Comparison of ENCODE assay signal across 13 cellular contexts in genomic region chr4:59612235-59612634, GRCh38.
DNase-seq lines count a peak whose midpoint lies in the region; FAIRE-seq and TF ChIP-seq lines count a peak whose summit lies in the region.
"Had no signal": no experiment of that assay in that cellular context is flagged by ENCODE, and none has a peak within 500 bp of the region (broad histone marks: within the 10 kb centered on the region; RNA-seq: fewer than 3 reads in every experiment).

No MANE protein-coding gene starts in this region.

- H3K4me1 Mint-ChIP-seq in astrocyte (ENCODE audit: low read depth, unreplicated experiment), result peaks cover 8% of the 10 kb centered on the region
- H3K4me1 Mint-ChIP-seq: endodermal cell, T-cell had no signal

- TF ChIP-seq POLR2A in prostate gland (IDR thresholded peaks at IDR 0.05), result no peak

- H3K27ac ChIP-seq in astrocyte (ENCODE audit: low read depth, low read length), result no peak overlapping the region
- H3K27ac ChIP-seq in hepatocyte, result no peak overlapping the region
- H3K27ac ChIP-seq in effector memory CD4-positive, alpha-beta T cell (ENCODE audit: insufficient read depth, low read length, poor library complexity, severe bottlenecking), result no peak overlapping the region
- no peak overlapping the region for H3K27ac ChIP-seq in prostate gland

- H3K4me3 Mint-ChIP-seq in astrocyte (ENCODE audit: unreplicated experiment), result no peak overlapping the region
- H3K4me3 Mint-ChIP-seq: endodermal cell; natural killer cell treated with Interleukin-12 subunit alpha and Interleukin-12 subunit beta and Interleukin-15 and Interleukin-18, amount 100 ng/mL, for 72 hours; T-cell had no signal

- H3K36me3 Mint-ChIP-seq in astrocyte (ENCODE audit: low read depth, unreplicated experiment), result no peaks in the 10 kb centered on the region
- H3K36me3 Mint-ChIP-seq: natural killer cell treated with Interleukin-12 subunit alpha and Interleukin-12 subunit beta and Interleukin-15 and Interleukin-18, amount 100 ng/mL, for 72 hours; T-cell had no signal

- no peaks in the 10 kb centered on the region for H3K27me3 Mint-ChIP-seq in astrocyte (ENCODE audit: low read depth, unreplicated experiment)
- H3K27me3 Mint-ChIP-seq: natural killer cell treated with Interleukin-12 subunit alpha and Interleukin-12 subunit beta and Interleukin-15 and Interleukin-18, amount 100 ng/mL, for 72 hours; T-cell had no signal

- intact Hi-C loops in prostate gland (cut with DNase I), result no loop called here

- WGBS in hepatocyte (ENCODE audit: low lambda C conversion rate, missing lambda C conversion rate), result 75% methylated on average over 1 of the region's 1 CpG
- WGBS in prostate gland, result 76% methylated on average over 1 of the region's 1 CpG

- H3K36me3 ChIP-seq in astrocyte (ENCODE audit: insufficient read depth, low read length) (no peaks in the 10 kb centered on the region), hepatocyte (replicated peaks; ENCODE audit: insufficient read depth, low read depth) (no peaks in the 10 kb centered on the region), prostate gland (no peaks in the 10 kb centered on the region)
- H3K36me3 ChIP-seq in effector memory CD4-positive, alpha-beta T cell (ENCODE audit: control insufficient read depth, insufficient read depth, low read length), result no peaks in the 10 kb centered on the region

- H3K4me3 ChIP-seq in astrocyte (ENCODE audit: insufficient read depth, low read depth, low read length), result no peak overlapping the region
- H3K4me3 ChIP-seq in hepatocyte, result no peak overlapping the region
- no peak overlapping the region for H3K4me3 ChIP-seq in effector memory CD4-positive, alpha-beta T cell (ENCODE audit: insufficient read depth, low read depth, low read length, poor library complexity, severe bottlenecking)
- no peak overlapping the region for H3K4me3 ChIP-seq in prostate gland

- DNase-seq in ACHN, result peak; percentile 66
- DNase-seq in KBM-7, result peak; percentile 26
- peak; percentile 72 for DNase-seq in astrocyte (ENCODE audit: low read depth)
- peak; percentile 33 for DNase-seq in hepatocyte (ENCODE audit: low spot score)
- no peak for DNase-seq in T-helper 2 cell
- no peak for DNase-seq in effector memory CD4-positive, alpha-beta T cell
- DNase-seq in prostate gland (ENCODE audit: low spot score), result no peak
- DNase-seq in stimulated activated naive CD4-positive, alpha-beta T cell (lab: John Stamatoyannopoulos, UW), result no peak
- DNase-seq: endodermal cell; NCI-H524 treated with DMSO at 0.1 percent for 48 hours; stimulated activated naive CD8-positive, alpha-beta T cell treated with anti-CD3 and anti-CD28 coated beads, Interleukin-15, Interleukin-2, amounts not matched to agents 100 U/mL and 50 U/mL, for 24 hours; T-cell had no signal

- TF ChIP-seq CTCF in astrocyte (IDR thresholded peaks at IDR 0.05; ENCODE audit: insufficient read depth, low read depth, low read length), result no peak
- TF ChIP-seq CTCF in hepatocyte (IDR thresholded peaks at IDR 0.05; ENCODE audit: poor library complexity), result no peak
- no peak for TF ChIP-seq CTCF in prostate gland (IDR thresholded peaks at IDR 0.05)

- no peak overlapping the region for H3K4me2 ChIP-seq in astrocyte (ENCODE audit: low read length)
- no peak overlapping the region for H3K4me2 ChIP-seq in hepatocyte

- peaks cover 3% of the 10 kb centered on the region for H3K4me1 ChIP-seq in astrocyte (ENCODE audit: insufficient read depth, low read length)
- H3K4me1 ChIP-seq in hepatocyte (ENCODE audit: insufficient read depth), result no peaks in the 10 kb centered on the region
- no peaks in the 10 kb centered on the region for H3K4me1 ChIP-seq in effector memory CD4-positive, alpha-beta T cell (ENCODE audit: control insufficient read depth, insufficient read depth, low read length, poor library complexity, severe bottlenecking)
- no peaks in the 10 kb centered on the region for H3K4me1 ChIP-seq in prostate gland (replicated peaks)

- no peaks in the 10 kb centered on the region for H3K9me3 ChIP-seq in astrocyte (ENCODE audit: insufficient read depth, low read depth, low read length)
- no peaks in the 10 kb centered on the region for H3K9me3 ChIP-seq in hepatocyte (ENCODE audit: low read depth)
- H3K9me3 ChIP-seq in effector memory CD4-positive, alpha-beta T cell (ENCODE audit: control insufficient read depth, low read length), result no peaks in the 10 kb centered on the region
- no peaks in the 10 kb centered on the region for H3K9me3 ChIP-seq in prostate gland

- H3K9me2 ChIP-seq in hepatocyte (replicated peaks; ENCODE audit: insufficient read depth), result no peaks in the 10 kb centered on the region

- in situ Hi-C loops in ACHN (cut with HindIII; ENCODE audit: low pct_ligation_motif_present, low pct_unique_long_range_greater_than_20kb, low sequenced_read_pairs), result no loop called here
- in situ Hi-C loops in KBM-7 (cut with MboI; ENCODE audit: low pct_unique_long_range_greater_than_20kb, low sequenced_read_pairs), result no loop called here

- no peaks in the 10 kb centered on the region for H3K79me2 ChIP-seq in astrocyte (ENCODE audit: insufficient read depth, low read length)
- H3K79me2 ChIP-seq in hepatocyte, result no peaks in the 10 kb centered on the region

- H2AFZ ChIP-seq in astrocyte (ENCODE audit: low read depth, low read length) (peak overlapping the region; percentile 32), hepatocyte (no peak overlapping the region)

- H3K9me3 Mint-ChIP-seq in astrocyte (ENCODE audit: unreplicated experiment), result no peaks in the 10 kb centered on the region
- H3K9me3 Mint-ChIP-seq: endodermal cell had no signal

- no peaks in the 10 kb centered on the region for H4K20me1 ChIP-seq in astrocyte (ENCODE audit: insufficient read depth, low read length)
- H4K20me1 ChIP-seq in hepatocyte (ENCODE audit: insufficient read depth, poor library complexity, severe bottlenecking), result no peaks in the 10 kb centered on the region

- H3K27me3 ChIP-seq in astrocyte (ENCODE audit: insufficient read depth, low read length) (no peaks in the 10 kb centered on the region), hepatocyte (no peaks in the 10 kb centered on the region), prostate gland (replicated peaks; ENCODE audit: insufficient read depth) (no peaks in the 10 kb centered on the region)
- H3K27me3 ChIP-seq in effector memory CD4-positive, alpha-beta T cell (replicated peaks; ENCODE audit: control insufficient read depth, insufficient read depth, low read length, poor library complexity, severe bottlenecking), result no peaks in the 10 kb centered on the region

- H3K9ac ChIP-seq in astrocyte (ENCODE audit: low read length), result no peak overlapping the region

- no peak for FAIRE-seq in astrocyte (lab: Jason Lieb, UNC)

- peak overlapping the region; percentile 73 for H3K27ac Mint-ChIP-seq in astrocyte (ENCODE audit: unreplicated experiment)
- H3K27ac Mint-ChIP-seq: endodermal cell; natural killer cell treated with Interleukin-12 subunit alpha and Interleukin-12 subunit beta and Interleukin-15 and Interleukin-18, amount 100 ng/mL, for 72 hours; T-cell had no signal

Comparison
In these comparisons a context has a peak if more than half of its experiments do, and no peak if none do; other contexts are left out.
1. DNase-seq: peak in ACHN (single experiment), KBM-7 (single experiment), astrocyte (single experiment) and hepatocyte (single experiment); none in T-helper 2 cell (0 of 5), effector memory CD4-positive, alpha-beta T cell (0 of 3), prostate gland (single experiment) and stimulated activated naive CD4-positive, alpha-beta T cell (0 of 6).